ENCODE assay signal across 9 cellular contexts in the genomic region with DNA sequence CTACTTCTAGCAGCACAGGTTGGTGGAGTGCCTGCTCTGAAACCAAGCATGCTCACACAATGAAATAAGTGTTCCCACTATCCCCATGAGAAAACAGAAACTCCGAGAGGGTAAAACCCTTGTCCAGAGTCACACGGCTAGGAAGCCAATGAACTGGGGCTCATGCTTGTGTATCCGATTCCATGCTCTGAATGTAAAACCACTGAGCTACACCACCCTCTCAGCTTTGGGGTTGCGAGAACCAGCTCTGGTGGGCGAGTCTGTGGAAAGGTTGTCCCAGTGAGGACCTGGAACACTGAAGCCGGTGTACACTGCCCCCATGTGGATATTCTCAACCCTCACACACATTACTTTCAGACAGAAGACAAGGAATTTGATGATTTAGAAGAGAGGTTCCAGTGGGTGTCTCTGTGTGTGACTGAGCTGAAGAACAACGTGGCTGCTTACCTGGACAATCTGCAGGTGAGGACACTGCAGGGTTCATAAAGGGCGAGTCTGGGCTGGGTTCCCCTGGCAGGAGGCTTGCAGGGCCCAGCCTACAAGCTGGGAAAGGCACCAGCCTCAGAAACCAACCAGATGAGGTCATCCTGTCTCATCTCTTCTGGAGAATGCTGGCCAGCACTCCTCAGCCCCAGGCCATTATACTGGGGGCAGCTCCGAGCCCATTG. TPM values are rescaled to one million over a fixed set of nuclear protein-coding genes. Genes with fewer than 3 reads are reported as not detected.
A peak's percentile ranks its signal among the peaks of the same experiment; 100 is the strongest.
DNase-seq lines count a peak whose midpoint lies in the region; ATAC-seq and TF ChIP-seq lines count a peak whose summit lies in the region.
"Had no signal": no experiment of that assay in that cellular context is flagged by ENCODE, and none has a peak within 500 bp of the region (broad histone marks: within the 10 kb centered on the region; RNA-seq: fewer than 3 reads in every experiment).

No MANE protein-coding gene starts in this region.

- H3K4me3 Mint-ChIP-seq in activated T-cell treated with anti-CD3 and anti-CD28 coated beads, Interleukin-2, amount 50 U/mL, for 24 hours, result no peak overlapping the region

- ATAC-seq in HG03108 (IDR thresholded peaks at IDR 0.05; ENCODE audit: unreplicated experiment), result peak; percentile 61

- TF ChIP-seq POLR2A in spleen (IDR thresholded peaks at IDR 0.05), result no peak

- no peaks in the 10 kb centered on the region for H3K27me3 Mint-ChIP-seq in activated T-cell treated with anti-CD3 and anti-CD28 coated beads, Interleukin-2, amount 50 U/mL, for 24 hours

- H3K9me3 ChIP-seq in spleen, result no peaks in the 10 kb centered on the region

- no peak overlapping the region for H3K27ac Mint-ChIP-seq in activated T-cell treated with anti-CD3 and anti-CD28 coated beads, Interleukin-2, amount 50 U/mL, for 24 hours

- H3K27ac ChIP-seq in spleen, result peak overlapping the region in 2 of 8 donors; percentile 9 to 42
- H3K27ac ChIP-seq: SK-N-MC had no signal

- peaks cover 0 to 17% (median 2%) of the 10 kb centered on the region in 6 donors for H3K4me1 ChIP-seq in spleen

- H3K27me3 ChIP-seq in spleen (replicated peaks in 1 of 7), result no peaks in the 10 kb centered on the region

- no peaks in the 10 kb centered on the region for H3K9me3 Mint-ChIP-seq in activated T-cell treated with anti-CD3 and anti-CD28 coated beads, Interleukin-2, amount 50 U/mL, for 24 hours

- H3K4me3 ChIP-seq in GM12875 (ENCODE audit: low read depth, low read length) (no peak overlapping the region), spleen (no peak overlapping the region)
- H3K4me3 ChIP-seq: SK-N-MC had no signal

- peaks cover 0 to 5% (median 0%) of the 10 kb centered on the region in 6 donors for H3K36me3 ChIP-seq in spleen

- DNase-seq in AML-193 (lab: John Stamatoyannopoulos, UW), result peak; percentile 44 to 49
- peak; percentile 71 for DNase-seq in NCI-H82 (lab: John Stamatoyannopoulos, UW)
- peak; percentile 78 for DNase-seq in astrocyte of the hippocampus (ENCODE audit: low read depth, low spot score)
- DNase-seq in hepatic stellate cell (ENCODE audit: low spot score), result peak; percentile 75
- DNase-seq in spleen, result no peak
- DNase-seq in activated T-cell treated with anti-CD3 and anti-CD28 coated beads, Interleukin-2, amount 50 U/mL, for 24 hours, result no peak

- H3K4me1 Mint-ChIP-seq in activated T-cell treated with anti-CD3 and anti-CD28 coated beads, Interleukin-2, amount 50 U/mL, for 24 hours (ENCODE audit: low read depth), result peaks cover 13% of the 10 kb centered on the region

- WGBS in spleen, 5 donors, result 47 to 60% (median 51%) methylated on average over 9 of the region's 9 CpGs

- intact Hi-C loops in spleen (cut with DNase I; ENCODE audit: low total_unique reads), result no loop called here

- H3K36me3 Mint-ChIP-seq in activated T-cell treated with anti-CD3 and anti-CD28 coated beads, Interleukin-2, amount 50 U/mL, for 24 hours (ENCODE audit: low read depth), result no peaks in the 10 kb centered on the region

- TF ChIP-seq CTCF in GM12875 (IDR thresholded peaks at IDR 0.05; ENCODE audit: borderline replicate concordance, insufficient read depth, low read depth, low read length) (peak; percentile 62), spleen (IDR thresholded peaks at IDR 0.05 in 8 of 11, conservative IDR thresholded peaks at IDR 0.05 in 3 of 11) (peak in 9 of 11 experiments; percentile 34 to 67 (median 57))

RNA-seq across cellular contexts. Expression of a gene that starts 37.4 kb away (rescaled TPM):
- total RNA-seq in spleen, result 1 to 10 TPM in 6 of 7 donors, under 1 TPM in 1; 0.77 to 3.5 (median 1.4) TPM
- 1 to 10 TPM in 1 of 3 donors, under 1 TPM in 2; 0.99 to 1.3 (median 1.00) TPM for polyA plus RNA-seq in spleen

Comparison
In these comparisons a context has a peak if more than half of its experiments do, and no peak if none do; other contexts are left out.
1. DNase-seq: peak in AML-193 (2 of 2), NCI-H82 (single experiment), astrocyte of the hippocampus (single experiment) and hepatic stellate cell (single experiment); none in spleen (single experiment) and activated T-cell treated with anti-CD3 and anti-CD28 coated beads, Interleukin-2, amount 50 U/mL, for 24 hours (single experiment).